ENCODE assay signal across 1 cellular context in the genomic region with DNA sequence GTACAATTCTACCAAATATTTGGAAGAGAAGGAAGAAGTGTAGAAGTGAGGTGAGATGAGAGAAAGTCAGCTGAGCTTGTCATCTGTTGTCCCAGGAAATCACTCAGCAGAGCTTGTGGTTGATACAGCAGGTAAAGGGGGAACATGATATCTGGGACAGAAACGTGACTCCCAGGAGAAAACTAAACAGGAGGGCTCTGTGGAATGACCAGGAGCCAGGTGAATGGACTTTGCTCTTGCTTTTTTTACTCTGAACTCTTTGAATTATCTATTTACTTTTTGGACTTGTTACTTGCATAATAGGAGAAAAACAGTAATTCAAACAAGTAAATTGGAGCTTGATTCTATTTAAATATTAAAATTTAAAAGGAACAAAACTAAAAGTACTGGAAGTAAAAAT.
TF ChIP-seq lines count a peak whose summit lies in the region.

No MANE protein-coding gene starts in this region.

TF ChIP-seq in HepG2, 621 proteins besides CTCF, POLR2A, EP300 and RAD21 (continued from another document and continues in another):
- TF ChIP-seq KAT2B (IDR thresholded peaks at IDR 0.05; ENCODE audit: borderline replicate concordance, low read depth, low read length) (no peak), SIN3A (IDR thresholded peaks at IDR 0.05; ENCODE audit: borderline replicate concordance, low read depth, low read length) (no peak), ZNF160 (CRISPR knock-in tag; IDR thresholded peaks at IDR 0.05) (no peak), ZNF275 (CRISPR knock-in tag; IDR thresholded peaks at IDR 0.05; ENCODE audit: borderline replicate concordance) (no peak), ZNF7 (CRISPR knock-in tag; IDR thresholded peaks at IDR 0.05) (no peak), NPAS2 (CRISPR knock-in tag; IDR thresholded peaks at IDR 0.05; ENCODE audit: borderline replicate concordance) (no peak), STAG1 (CRISPR knock-in tag; IDR thresholded peaks at IDR 0.05) (no peak), FOXP1 (IDR thresholded peaks at IDR 0.05) (no peak), FOXP1 (CRISPR knock-in tag; IDR thresholded peaks at IDR 0.05) (peak; percentile 67), SOX5 (CRISPR knock-in tag; IDR thresholded peaks at IDR 0.05; ENCODE audit: borderline replicate concordance) (peak; percentile 76; the same call in 1 of the 2 replicates), ZNF557 (CRISPR knock-in tag; IDR thresholded peaks at IDR 0.05) (no peak), ZNF317 (CRISPR knock-in tag; IDR thresholded peaks at IDR 0.05) (no peak), RORA (CRISPR knock-in tag; IDR thresholded peaks at IDR 0.05) (no peak), NCOA1 (CRISPR knock-in tag; IDR thresholded peaks at IDR 0.05) (no peak), ZNF775 (CRISPR knock-in tag; IDR thresholded peaks at IDR 0.05; ENCODE audit: borderline replicate concordance) (no peak), ZNF3 (CRISPR knock-in tag; IDR thresholded peaks at IDR 0.05) (no peak), ZBTB21 (CRISPR knock-in tag; IDR thresholded peaks at IDR 0.05) (no peak), RXRB (CRISPR knock-in tag; IDR thresholded peaks at IDR 0.05; ENCODE audit: borderline replicate concordance) (peak; percentile 50), SETDB1 (CRISPR knock-in tag; IDR thresholded peaks at IDR 0.05; ENCODE audit: borderline replicate concordance) (no peak), NR3C1 (CRISPR knock-in tag; IDR thresholded peaks at IDR 0.05) (no peak), ATF7-NPFF (CRISPR knock-in tag; IDR thresholded peaks at IDR 0.05; ENCODE audit: low read depth) (no peak), NCOR1 (IDR thresholded peaks at IDR 0.05; ENCODE audit: borderline replicate concordance, low read length) (peak; percentile 57; the same call in 1 of the 2 replicates), KAT8 (CRISPR knock-in tag; IDR thresholded peaks at IDR 0.05) (no peak), RFX1 (IDR thresholded peaks at IDR 0.05) (no peak), ZNF296 (CRISPR knock-in tag; conservative IDR thresholded peaks at IDR 0.05) (no peak), ZUFSP (CRISPR knock-in tag; IDR thresholded peaks at IDR 0.05; ENCODE audit: borderline replicate concordance) (no peak), ZNF563 (CRISPR knock-in tag; IDR thresholded peaks at IDR 0.05) (no peak), ZNF207 (IDR thresholded peaks at IDR 0.05; ENCODE audit: borderline replicate concordance) (no peak), ERF (CRISPR knock-in tag; IDR thresholded peaks at IDR 0.05) (no peak), HMG20A (CRISPR knock-in tag; IDR thresholded peaks at IDR 0.05; ENCODE audit: borderline replicate concordance) (peak; percentile 52; the same call in 1 of the 2 replicates)
- TF ChIP-seq, protein P1, sequence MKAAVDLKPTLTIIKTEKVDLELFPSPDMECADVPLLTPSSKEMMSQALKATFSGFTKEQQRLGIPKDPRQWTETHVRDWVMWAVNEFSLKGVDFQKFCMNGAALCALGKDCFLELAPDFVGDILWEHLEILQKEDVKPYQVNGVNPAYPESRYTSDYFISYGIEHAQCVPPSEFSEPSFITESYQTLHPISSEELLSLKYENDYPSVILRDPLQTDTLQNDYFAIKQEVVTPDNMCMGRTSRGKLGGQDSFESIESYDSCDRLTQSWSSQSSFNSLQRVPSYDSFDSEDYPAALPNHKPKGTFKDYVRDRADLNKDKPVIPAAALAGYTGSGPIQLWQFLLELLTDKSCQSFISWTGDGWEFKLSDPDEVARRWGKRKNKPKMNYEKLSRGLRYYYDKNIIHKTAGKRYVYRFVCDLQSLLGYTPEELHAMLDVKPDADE (CRISPR knock-in tag; IDR thresholded peaks at IDR 0.05) = no peak
- TF ChIP-seq, protein P2, sequence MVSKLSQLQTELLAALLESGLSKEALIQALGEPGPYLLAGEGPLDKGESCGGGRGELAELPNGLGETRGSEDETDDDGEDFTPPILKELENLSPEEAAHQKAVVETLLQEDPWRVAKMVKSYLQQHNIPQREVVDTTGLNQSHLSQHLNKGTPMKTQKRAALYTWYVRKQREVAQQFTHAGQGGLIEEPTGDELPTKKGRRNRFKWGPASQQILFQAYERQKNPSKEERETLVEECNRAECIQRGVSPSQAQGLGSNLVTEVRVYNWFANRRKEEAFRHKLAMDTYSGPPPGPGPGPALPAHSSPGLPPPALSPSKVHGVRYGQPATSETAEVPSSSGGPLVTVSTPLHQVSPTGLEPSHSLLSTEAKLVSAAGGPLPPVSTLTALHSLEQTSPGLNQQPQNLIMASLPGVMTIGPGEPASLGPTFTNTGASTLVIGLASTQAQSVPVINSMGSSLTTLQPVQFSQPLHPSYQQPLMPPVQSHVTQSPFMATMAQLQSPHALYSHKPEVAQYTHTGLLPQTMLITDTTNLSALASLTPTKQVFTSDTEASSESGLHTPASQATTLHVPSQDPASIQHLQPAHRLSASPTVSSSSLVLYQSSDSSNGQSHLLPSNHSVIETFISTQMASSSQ (IDR thresholded peaks at IDR 0.05; ENCODE audit: low read depth) = no peak
- TF ChIP-seq, protein P2 (CRISPR knock-in tag; IDR thresholded peaks at IDR 0.05; ENCODE audit: borderline replicate concordance) = no peak
- TF ChIP-seq, protein P3, sequence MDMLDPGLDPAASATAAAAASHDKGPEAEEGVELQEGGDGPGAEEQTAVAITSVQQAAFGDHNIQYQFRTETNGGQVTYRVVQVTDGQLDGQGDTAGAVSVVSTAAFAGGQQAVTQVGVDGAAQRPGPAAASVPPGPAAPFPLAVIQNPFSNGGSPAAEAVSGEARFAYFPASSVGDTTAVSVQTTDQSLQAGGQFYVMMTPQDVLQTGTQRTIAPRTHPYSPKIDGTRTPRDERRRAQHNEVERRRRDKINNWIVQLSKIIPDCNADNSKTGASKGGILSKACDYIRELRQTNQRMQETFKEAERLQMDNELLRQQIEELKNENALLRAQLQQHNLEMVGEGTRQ (IDR thresholded peaks at IDR 0.05; ENCODE audit: low read depth, low read length) = no peak
- TF ChIP-seq, protein P3 (CRISPR knock-in tag; IDR thresholded peaks at IDR 0.05; ENCODE audit: borderline replicate concordance) = no peak
- TF ChIP-seq, protein P4, sequence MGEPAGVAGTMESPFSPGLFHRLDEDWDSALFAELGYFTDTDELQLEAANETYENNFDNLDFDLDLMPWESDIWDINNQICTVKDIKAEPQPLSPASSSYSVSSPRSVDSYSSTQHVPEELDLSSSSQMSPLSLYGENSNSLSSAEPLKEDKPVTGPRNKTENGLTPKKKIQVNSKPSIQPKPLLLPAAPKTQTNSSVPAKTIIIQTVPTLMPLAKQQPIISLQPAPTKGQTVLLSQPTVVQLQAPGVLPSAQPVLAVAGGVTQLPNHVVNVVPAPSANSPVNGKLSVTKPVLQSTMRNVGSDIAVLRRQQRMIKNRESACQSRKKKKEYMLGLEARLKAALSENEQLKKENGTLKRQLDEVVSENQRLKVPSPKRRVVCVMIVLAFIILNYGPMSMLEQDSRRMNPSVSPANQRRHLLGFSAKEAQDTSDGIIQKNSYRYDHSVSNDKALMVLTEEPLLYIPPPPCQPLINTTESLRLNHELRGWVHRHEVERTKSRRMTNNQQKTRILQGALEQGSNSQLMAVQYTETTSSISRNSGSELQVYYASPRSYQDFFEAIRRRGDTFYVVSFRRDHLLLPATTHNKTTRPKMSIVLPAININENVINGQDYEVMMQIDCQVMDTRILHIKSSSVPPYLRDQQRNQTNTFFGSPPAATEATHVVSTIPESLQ (CRISPR knock-in tag; conservative IDR thresholded peaks at IDR 0.05) = no peak
- TF ChIP-seq, protein P5, sequence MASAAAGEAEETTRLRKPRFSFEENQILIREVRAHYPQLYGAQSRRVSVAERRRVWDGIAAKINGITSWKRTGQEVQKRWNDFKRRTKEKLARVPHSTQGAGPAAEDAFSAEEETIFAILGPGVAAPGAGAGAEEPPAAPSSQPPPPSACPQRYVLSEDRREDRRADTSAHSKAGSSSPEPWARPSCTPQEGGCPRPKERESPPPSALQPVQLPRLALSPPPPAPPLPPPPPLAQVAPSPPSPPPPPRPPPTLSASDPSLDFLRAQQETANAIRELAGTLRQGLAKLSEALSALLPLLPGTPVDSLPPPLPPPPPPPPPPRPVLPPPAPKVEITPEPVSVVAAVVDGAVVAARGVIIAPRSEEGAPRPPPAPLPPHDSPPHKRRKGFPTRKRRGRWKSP (CRISPR knock-in tag; IDR thresholded peaks at IDR 0.05) = no peak
- TF ChIP-seq, protein P6, sequence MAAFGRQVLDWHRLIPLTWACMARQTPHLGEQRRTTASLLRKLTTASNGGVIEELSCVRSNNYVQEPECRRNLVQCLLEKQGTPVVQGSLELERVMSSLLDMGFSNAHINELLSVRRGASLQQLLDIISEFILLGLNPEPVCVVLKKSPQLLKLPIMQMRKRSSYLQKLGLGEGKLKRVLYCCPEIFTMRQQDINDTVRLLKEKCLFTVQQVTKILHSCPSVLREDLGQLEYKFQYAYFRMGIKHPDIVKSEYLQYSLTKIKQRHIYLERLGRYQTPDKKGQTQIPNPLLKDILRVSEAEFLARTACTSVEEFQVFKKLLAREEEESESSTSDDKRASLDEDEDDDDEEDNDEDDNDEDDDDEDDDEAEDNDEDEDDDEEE (CRISPR knock-in tag; IDR thresholded peaks at IDR 0.05) = no peak
- TF ChIP-seq, protein P7, sequence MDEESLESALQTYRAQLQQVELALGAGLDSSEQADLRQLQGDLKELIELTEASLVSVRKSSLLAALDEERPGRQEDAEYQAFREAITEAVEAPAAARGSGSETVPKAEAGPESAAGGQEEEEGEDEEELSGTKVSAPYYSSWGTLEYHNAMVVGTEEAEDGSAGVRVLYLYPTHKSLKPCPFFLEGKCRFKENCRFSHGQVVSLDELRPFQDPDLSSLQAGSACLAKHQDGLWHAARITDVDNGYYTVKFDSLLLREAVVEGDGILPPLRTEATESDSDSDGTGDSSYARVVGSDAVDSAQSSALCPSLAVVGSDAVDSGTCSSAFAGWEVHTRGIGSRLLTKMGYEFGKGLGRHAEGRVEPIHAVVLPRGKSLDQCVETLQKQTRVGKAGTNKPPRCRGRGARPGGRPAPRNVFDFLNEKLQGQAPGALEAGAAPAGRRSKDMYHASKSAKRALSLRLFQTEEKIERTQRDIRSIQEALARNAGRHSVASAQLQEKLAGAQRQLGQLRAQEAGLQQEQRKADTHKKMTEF (CRISPR knock-in tag; IDR thresholded peaks at IDR 0.05) = 0 out of 2 replicates have a peak, but pooled peaks have one; percentile 30
- TF ChIP-seq, protein P8, sequence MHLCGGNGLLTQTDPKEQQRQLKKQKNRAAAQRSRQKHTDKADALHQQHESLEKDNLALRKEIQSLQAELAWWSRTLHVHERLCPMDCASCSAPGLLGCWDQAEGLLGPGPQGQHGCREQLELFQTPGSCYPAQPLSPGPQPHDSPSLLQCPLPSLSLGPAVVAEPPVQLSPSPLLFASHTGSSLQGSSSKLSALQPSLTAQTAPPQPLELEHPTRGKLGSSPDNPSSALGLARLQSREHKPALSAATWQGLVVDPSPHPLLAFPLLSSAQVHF (CRISPR knock-in tag; IDR thresholded peaks at IDR 0.05) = no peak
